1 cellular context compared by ENCODE assay signal in the genomic region with DNA sequence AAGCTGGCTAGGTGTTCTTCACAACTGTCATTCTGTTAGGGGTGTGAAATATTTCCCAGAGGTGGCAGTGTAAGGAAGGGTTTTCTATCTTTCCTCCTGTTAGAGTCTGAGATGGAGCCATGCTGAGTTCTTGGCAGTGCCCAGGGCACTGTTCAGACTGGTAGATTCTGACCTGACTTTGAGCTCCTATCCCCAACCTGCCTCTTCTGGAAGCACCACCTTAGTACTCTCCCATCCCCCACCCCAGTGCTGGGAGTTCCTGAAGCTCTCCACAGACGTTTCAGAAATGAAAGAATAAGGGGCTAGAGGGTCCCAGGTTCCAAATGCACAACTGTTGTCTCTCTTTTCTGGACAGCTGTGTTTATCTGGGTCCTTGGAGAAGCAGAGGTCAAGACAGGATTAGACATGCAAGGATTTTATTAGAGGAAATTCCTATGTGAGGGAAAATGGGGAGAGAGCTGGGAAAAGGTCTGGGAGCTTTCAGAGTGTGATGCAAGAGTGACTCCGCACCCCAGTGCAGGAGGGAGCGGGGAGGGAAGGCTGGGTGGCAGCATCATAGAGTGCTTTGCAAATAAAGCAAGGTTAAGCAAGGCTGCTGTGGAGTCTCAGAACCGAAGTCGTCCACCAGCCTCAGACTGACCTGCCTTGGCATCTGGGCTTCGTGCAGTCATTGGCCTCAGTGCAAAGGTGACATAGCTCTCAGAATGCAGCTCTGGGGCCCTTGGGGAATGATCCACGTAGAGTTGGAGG.
TF ChIP-seq lines count a peak whose summit lies in the region.

No MANE protein-coding gene starts in this region.

TF ChIP-seq in HEK293T, 16 proteins besides CTCF, POLR2A, EP300 and RAD21:
- TF ChIP-seq LEF1 (IDR thresholded peaks at IDR 0.05; ENCODE audit: borderline replicate concordance) (no peak), TARDBP (IDR thresholded peaks at IDR 0.05) (no peak)
- TF ChIP-seq, protein P1, sequence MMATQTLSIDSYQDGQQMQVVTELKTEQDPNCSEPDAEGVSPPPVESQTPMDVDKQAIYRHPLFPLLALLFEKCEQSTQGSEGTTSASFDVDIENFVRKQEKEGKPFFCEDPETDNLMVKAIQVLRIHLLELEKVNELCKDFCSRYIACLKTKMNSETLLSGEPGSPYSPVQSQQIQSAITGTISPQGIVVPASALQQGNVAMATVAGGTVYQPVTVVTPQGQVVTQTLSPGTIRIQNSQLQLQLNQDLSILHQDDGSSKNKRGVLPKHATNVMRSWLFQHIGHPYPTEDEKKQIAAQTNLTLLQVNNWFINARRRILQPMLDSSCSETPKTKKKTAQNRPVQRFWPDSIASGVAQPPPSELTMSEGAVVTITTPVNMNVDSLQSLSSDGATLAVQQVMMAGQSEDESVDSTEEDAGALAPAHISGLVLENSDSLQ (IDR thresholded peaks at IDR 0.05) = 0 out of 2 replicates have a peak, but pooled peaks have one; percentile 26
